ENCODE assay signal across 8 cellular contexts in the genomic region with DNA sequence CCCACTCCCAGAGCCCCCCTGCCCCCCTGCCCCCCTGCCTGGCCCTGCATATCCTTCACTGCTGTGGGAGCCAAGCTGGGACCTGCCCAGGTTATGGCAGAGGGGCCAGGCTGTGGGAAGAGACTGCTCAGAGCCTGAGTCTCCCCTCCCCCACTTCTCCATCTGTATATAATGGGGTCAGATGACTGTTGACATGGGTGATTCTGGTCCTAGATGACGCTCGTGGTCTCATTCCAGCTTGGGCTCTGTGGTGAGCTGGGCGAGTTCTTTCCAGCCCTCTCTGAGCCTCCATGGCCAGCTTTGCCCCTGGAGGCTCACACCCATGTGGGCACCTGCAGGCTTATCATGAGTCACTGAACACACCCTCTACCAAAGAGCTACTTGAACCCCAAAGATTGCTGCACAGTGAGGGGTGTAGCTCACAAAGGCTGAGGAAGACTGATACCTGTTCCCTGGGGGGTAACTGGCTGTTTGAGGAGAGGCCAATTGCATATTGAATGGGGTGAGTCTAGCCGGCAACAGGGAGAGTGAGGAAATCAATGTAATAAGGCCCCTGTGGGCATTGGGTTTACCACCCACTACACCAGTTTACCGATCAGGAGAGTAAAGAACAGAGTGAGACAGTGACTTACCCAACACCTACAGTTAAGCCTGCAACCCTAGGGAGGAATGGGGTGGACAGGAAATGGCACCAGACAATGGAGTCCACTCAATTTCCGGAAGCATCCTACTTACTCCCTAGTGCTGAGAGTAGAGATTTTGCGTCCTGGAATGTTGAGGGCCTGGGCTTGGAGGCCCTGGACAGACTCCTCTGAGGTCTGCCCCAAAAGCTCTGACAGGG. TPM values are rescaled to one million over a fixed set of nuclear protein-coding genes. Genes with fewer than 3 reads are reported as not detected.
DNase-seq lines count a peak whose midpoint lies in the region; ATAC-seq and TF ChIP-seq lines count a peak whose summit lies in the region.

No MANE protein-coding gene starts in this region.

- POLR2A ChIA-PET in CD8-positive, alpha-beta memory T cell (lab: Charles Lee) = interaction anchor here (0.5 to 1.4 kb wide), 3 partner anchors 8 to 19 kb away, joined by 3 to 6 read pairs (median 3); no protein-coding TSS in a partner anchor

- peaks cover 39% of the 10 kb centered on the region for H3K4me1 ChIP-seq in CD8-positive, alpha-beta memory T cell (ENCODE audit: insufficient read depth, low read length)
- peaks cover 34% of the 10 kb centered on the region for H3K4me1 ChIP-seq in hepatocyte (ENCODE audit: insufficient read depth)
- peaks cover 39% of the 10 kb centered on the region for H3K4me1 ChIP-seq in skeletal muscle satellite cell (ENCODE audit: control insufficient read depth, insufficient read depth, low read length)

- no peak overlapping the region for H2AFZ ChIP-seq in hepatocyte

- CTCF ChIA-PET in CD8-positive, alpha-beta memory T cell (lab: Charles Lee) = interaction anchor here (1.2 to 1.7 kb wide), 2 partner anchors 9 to 36 kb away, joined by 5 to 8 read pairs; no protein-coding TSS in a partner anchor

- no peak for TF ChIP-seq CTCF in hepatocyte (IDR thresholded peaks at IDR 0.05; ENCODE audit: poor library complexity)

- H3K36me3 Mint-ChIP-seq in CD8-positive, alpha-beta memory T cell = peaks cover 0 to 2% (median 0%) of the 10 kb centered on the region in 3 donors

- peak overlapping the region; percentile 97 for H3K27ac ChIP-seq in CD8-positive, alpha-beta memory T cell (ENCODE audit: low read depth, low read length)
- H3K27ac ChIP-seq in hepatocyte = peak overlapping the region; percentile 99

- peaks cover 5% of the 10 kb centered on the region for H3K79me2 ChIP-seq in hepatocyte

- H3K27me3 ChIP-seq in CD8-positive, alpha-beta memory T cell (ENCODE audit: insufficient read depth, low read length, poor library complexity, severe bottlenecking) = no peaks in the 10 kb centered on the region
- H3K27me3 ChIP-seq in MG63 (no peaks in the 10 kb centered on the region), hepatocyte (no peaks in the 10 kb centered on the region), skeletal muscle satellite cell (ENCODE audit: control insufficient read depth, insufficient read depth, low read length) (no peaks in the 10 kb centered on the region)

- no peak overlapping the region for H3K4me3 ChIP-seq in CD8-positive, alpha-beta memory T cell (ENCODE audit: low read length)
- H3K4me3 ChIP-seq in MG63 = no peak overlapping the region
- no peak overlapping the region for H3K4me3 ChIP-seq in hepatocyte
- peak overlapping the region; percentile 72 for H3K4me3 ChIP-seq in skeletal muscle satellite cell (ENCODE audit: low read length)

- peak in 1 of 5 donors; percentile 32 for DNase-seq in CD8-positive, alpha-beta memory T cell
- DNase-seq in MG63 (peak; percentile 12), amniotic epithelial cell (ENCODE audit: low read depth) (peak; percentile 41), hepatocyte (ENCODE audit: low spot score) (no peak)
- no peak for DNase-seq in activated CD4-positive, CD25-positive, alpha-beta regulatory T cell (lab: John Stamatoyannopoulos, UW)

- H3K9ac ChIP-seq in skeletal muscle satellite cell (ENCODE audit: low read depth, low read length) = no peak overlapping the region

- H3K36me3 ChIP-seq in CD8-positive, alpha-beta memory T cell (ENCODE audit: insufficient read depth, low read length) = no peaks in the 10 kb centered on the region
- H3K36me3 ChIP-seq in MG63 (peaks cover 5% of the 10 kb centered on the region), hepatocyte (replicated peaks; ENCODE audit: insufficient read depth, low read depth) (no peaks in the 10 kb centered on the region), skeletal muscle satellite cell (ENCODE audit: insufficient read depth, low read length) (peaks cover 5% of the 10 kb centered on the region)

- H3K9me3 Mint-ChIP-seq in CD8-positive, alpha-beta memory T cell = peaks cover 0 to 2% (median 0%) of the 10 kb centered on the region in 5 donors

- H3K4me1 Mint-ChIP-seq in CD8-positive, alpha-beta memory T cell = peaks cover 25 to 40% (median 26%) of the 10 kb centered on the region in 3 donors

- H3K9me3 ChIP-seq in CD8-positive, alpha-beta memory T cell (ENCODE audit: low read length) = no peaks in the 10 kb centered on the region
- H3K9me3 ChIP-seq in MG63 (no peaks in the 10 kb centered on the region), hepatocyte (ENCODE audit: low read depth) (no peaks in the 10 kb centered on the region), skeletal muscle satellite cell (replicated peaks; ENCODE audit: low read length) (no peaks in the 10 kb centered on the region)

- no peak for ATAC-seq in GM18861 (IDR thresholded peaks at IDR 0.05; ENCODE audit: unreplicated experiment)
- ATAC-seq in GM19328 (IDR thresholded peaks at IDR 0.05; ENCODE audit: unreplicated experiment) = no peak

- peak overlapping the region; percentile 46 to 95 (median 92) for H3K27ac Mint-ChIP-seq in CD8-positive, alpha-beta memory T cell

- H3K9me2 ChIP-seq in hepatocyte (replicated peaks; ENCODE audit: insufficient read depth) = no peaks in the 10 kb centered on the region

- H3K4me2 ChIP-seq in hepatocyte = peak overlapping the region; percentile 74
- H3K4me2 ChIP-seq in skeletal muscle satellite cell (ENCODE audit: low read length) = peak overlapping the region; percentile 93

- H3K4me3 Mint-ChIP-seq in CD8-positive, alpha-beta memory T cell = peak overlapping the region; percentile 14 to 91 (median 74)

- WGBS in hepatocyte (ENCODE audit: low lambda C conversion rate, missing lambda C conversion rate) = 64% methylated on average over 7 of the region's 7 CpGs

- peaks cover 0 to 3% of the 10 kb centered on the region in 2 donors for H3K27me3 Mint-ChIP-seq in CD8-positive, alpha-beta memory T cell

- no peaks in the 10 kb centered on the region for H4K20me1 ChIP-seq in hepatocyte (ENCODE audit: insufficient read depth, poor library complexity, severe bottlenecking)

RNA-seq across cellular contexts. Expression of a gene that starts 4.2 kb away (rescaled TPM):
- 10 to 100 TPM; 27.2 to 29.6 TPM for total RNA-seq in CD8-positive, alpha-beta memory T cell
- 16.4 TPM for polyA plus RNA-seq in CD8-positive, alpha-beta memory T cell
- 36.0 and 59.3 TPM in 2 replicates for total RNA-seq in MG63 (2014; rRNA removed; shearing (Covaris generic); ENCODE audit: low replicate concordance)
- total RNA-seq in hepatocyte = 47.0 and 57.1 TPM in 2 replicates
- 107 and 140 TPM in 2 replicates for polyA plus RNA-seq in hepatocyte
- 76.9 and 114 TPM in 2 replicates for total RNA-seq in skeletal muscle satellite cell (2012; rRNA removed)

Comparison
In these comparisons a context has a peak if more than half of its experiments do, and no peak if none do; other contexts are left out.
1. DNase-seq: peak in MG63 (single experiment) and amniotic epithelial cell (single experiment); none in hepatocyte (single experiment) and activated CD4-positive, CD25-positive, alpha-beta regulatory T cell (0 of 4).